In genomic region chrX:97490656-97491055, GRCh38 we compare ENCODE assay signal across 17 cellular contexts.
"Had no signal": no experiment of that assay in that cellular context is flagged by ENCODE, and none has a peak within 500 bp of the region (broad histone marks: within the 10 kb centered on the region; RNA-seq: fewer than 3 reads in every experiment).

No MANE protein-coding gene starts in this region.

- H3K4me1 Mint-ChIP-seq: naive B cell; stimulated activated memory B cell treated with anti-CD40 and anti-IgM and Interleukin-4, amounts not matched to agents 10 μg/mL and 1 μg/mL and 100 μg/mL, for 72 hours had no signal

- H3K9me3 Mint-ChIP-seq: activated CD4-positive, alpha-beta memory T cell treated with anti-CD3 and anti-CD28 coated beads, Interleukin-2, amount 10 ng/mL, durations not matched to agents 7 days and 5 days; activated CD4-positive, alpha-beta T cell treated with anti-CD3 and anti-CD28 coated beads, Interleukin-2, amount 10 ng/mL, durations not matched to agents 24 days and 14 days; activated naive CD4-positive, alpha-beta T cell treated with anti-CD3 and anti-CD28 coated beads, Interleukin-2, amount 10 ng/mL, durations not matched to agents 7 days and 5 days; effector memory CD8-positive, alpha-beta T cell had no signal

- H3K36me3 Mint-ChIP-seq: activated naive CD4-positive, alpha-beta T cell treated with anti-CD3 and anti-CD28 coated beads, Interleukin-2, amount 10 ng/mL, durations not matched to agents 7 days and 5 days; naive B cell had no signal

- H3K4me3 Mint-ChIP-seq: activated CD4-positive, alpha-beta memory T cell treated with anti-CD3 and anti-CD28 coated beads, Interleukin-2, amount 10 ng/mL, durations not matched to agents 7 days and 5 days; activated CD4-positive, alpha-beta T cell treated with anti-CD3 and anti-CD28 coated beads, Interleukin-2, amount 10 ng/mL, durations not matched to agents 24 days and 14 days; activated naive CD4-positive, alpha-beta T cell treated with anti-CD3 and anti-CD28 coated beads, Interleukin-2, amount 10 ng/mL, durations not matched to agents 7 days and 5 days; effector memory CD8-positive, alpha-beta T cell; naive B cell; stimulated activated memory B cell treated with anti-CD40 and anti-IgM and Interleukin-4, amounts not matched to agents 10 μg/mL and 1 μg/mL and 100 μg/mL, for 72 hours had no signal

- H3K27ac Mint-ChIP-seq: activated CD4-positive, alpha-beta memory T cell treated with anti-CD3 and anti-CD28 coated beads, Interleukin-2, amount 10 ng/mL, durations not matched to agents 7 days and 5 days; activated CD4-positive, alpha-beta T cell treated with anti-CD3 and anti-CD28 coated beads, Interleukin-2, amount 10 ng/mL, durations not matched to agents 24 days and 14 days; activated naive CD4-positive, alpha-beta T cell treated with anti-CD3 and anti-CD28 coated beads, Interleukin-2, amount 10 ng/mL, durations not matched to agents 7 days and 5 days; effector memory CD8-positive, alpha-beta T cell; stimulated activated memory B cell treated with anti-CD40 and anti-IgM and Interleukin-4, amounts not matched to agents 10 μg/mL and 1 μg/mL and 100 μg/mL, for 72 hours had no signal

- DNase-seq: activated CD4-positive, alpha-beta memory T cell treated with anti-CD3 and anti-CD28 coated beads, Interleukin-2, amount 10 ng/mL, durations not matched to agents 7 days and 5 days; activated CD4-positive, alpha-beta T cell treated with anti-CD3 and anti-CD28 coated beads, Interleukin-2, amount 10 ng/mL, durations not matched to agents 24 days and 14 days; activated effector memory CD4-positive, alpha-beta T cell treated with anti-CD3 and anti-CD28 coated beads, Interleukin-2, amount 50 U/mL, for 16 hours; activated naive CD4-positive, alpha-beta T cell treated with anti-CD3 and anti-CD28 coated beads, Interleukin-2, amount 10 ng/mL, durations not matched to agents 7 days and 5 days; body of pancreas; dermis blood vessel endothelial cell; effector memory CD8-positive, alpha-beta T cell; heart right ventricle; kidney; lower lobe of right lung; mesendoderm; naive B cell; nucleus accumbens; right lobe of liver; stimulated activated CD4-positive, alpha-beta T cell treated with anti-CD3 and anti-CD28 coated beads, Interleukin-2, amount 100 ng/mL, for 24 hours; stomach had no signal

- H3K27me3 Mint-ChIP-seq: activated CD4-positive, alpha-beta memory T cell treated with anti-CD3 and anti-CD28 coated beads, Interleukin-2, amount 10 ng/mL, durations not matched to agents 7 days and 5 days; activated CD4-positive, alpha-beta T cell treated with anti-CD3 and anti-CD28 coated beads, Interleukin-2, amount 10 ng/mL, durations not matched to agents 24 days and 14 days; activated naive CD4-positive, alpha-beta T cell treated with anti-CD3 and anti-CD28 coated beads, Interleukin-2, amount 10 ng/mL, durations not matched to agents 7 days and 5 days; effector memory CD8-positive, alpha-beta T cell; naive B cell; stimulated activated memory B cell treated with anti-CD40 and anti-IgM and Interleukin-4, amounts not matched to agents 10 μg/mL and 1 μg/mL and 100 μg/mL, for 72 hours had no signal
